10 cellular contexts compared by ENCODE assay signal in genomic region chr20:5171074-5171789, GRCh38. TPM values are rescaled to one million over a fixed set of nuclear protein-coding genes. Genes with fewer than 3 reads are reported as not detected.
DNase-seq lines count a peak whose midpoint lies in the region; ATAC-seq and TF ChIP-seq lines count a peak whose summit lies in the region.
"Had no signal": no experiment of that assay in that cellular context is flagged by ENCODE, and none has a peak within 500 bp of the region (broad histone marks: within the 10 kb centered on the region; RNA-seq: fewer than 3 reads in every experiment).

No MANE protein-coding gene starts in this region.

- no peak overlapping the region for H3K4me3 Mint-ChIP-seq in effector memory CD8-positive, alpha-beta T cell
- no peak overlapping the region for H3K4me3 Mint-ChIP-seq in naive B cell
- no peak overlapping the region for H3K4me3 Mint-ChIP-seq in T-helper 2 cell treated with Interferon-gamma antibody and Interleukin-4, amounts not matched to agents 5 μg/mL and 100 μg/mL, for 36 hours

- H3K27ac Mint-ChIP-seq in effector memory CD8-positive, alpha-beta T cell, result peak overlapping the region; percentile 57 to 76
- H3K27ac Mint-ChIP-seq in naive B cell, result peak overlapping the region in 5 of 6 donors; percentile 30 to 74 (median 37)
- H3K27ac Mint-ChIP-seq in T-helper 2 cell treated with Interferon-gamma antibody and Interleukin-4, amounts not matched to agents 5 μg/mL and 100 μg/mL, for 36 hours, result no peak overlapping the region

- peaks cover 41% of the 10 kb centered on the region for H3K36me3 Mint-ChIP-seq in effector memory CD8-positive, alpha-beta T cell (ENCODE audit: insufficient read depth)
- no peaks in the 10 kb centered on the region for H3K36me3 Mint-ChIP-seq in naive B cell
- peaks cover 4% of the 10 kb centered on the region for H3K36me3 Mint-ChIP-seq in T-helper 2 cell treated with Interferon-gamma antibody and Interleukin-4, amounts not matched to agents 5 μg/mL and 100 μg/mL, for 36 hours (ENCODE audit: low read depth)

- no peak for ATAC-seq in effector memory CD8-positive, alpha-beta T cell (replicated peaks)
- ATAC-seq in naive B cell (ENCODE audit: low read depth in 2 of 2) (no peak), HG02678 (IDR thresholded peaks at IDR 0.05; ENCODE audit: unreplicated experiment) (no peak), SK-N-SH treated with all-trans-retinoic acid at 6 μM for 48 hours (no peak; the same call in 2 of the 3 replicates)

- H3K9me3 Mint-ChIP-seq in effector memory CD8-positive, alpha-beta T cell, result no peaks in the 10 kb centered on the region
- H3K9me3 Mint-ChIP-seq in naive B cell, result peaks cover 0 to 1% (median 0%) of the 10 kb centered on the region in 7 donors
- H3K9me3 Mint-ChIP-seq in T-helper 2 cell treated with Interferon-gamma antibody and Interleukin-4, amounts not matched to agents 5 μg/mL and 100 μg/mL, for 36 hours, result no peaks in the 10 kb centered on the region

- H3K4me3 ChIP-seq in WERI-Rb-1 (ENCODE audit: low read depth, low read length), result no peak overlapping the region

- peaks cover 9% of the 10 kb centered on the region for H3K36me3 ChIP-seq in WERI-Rb-1

- H3K9me3 ChIP-seq in WERI-Rb-1 (ENCODE audit: severe bottlenecking), result no peaks in the 10 kb centered on the region

- no peaks in the 10 kb centered on the region for H3K27me3 ChIP-seq in WERI-Rb-1 (ENCODE audit: insufficient read depth, low read depth, severe bottlenecking)

- TF ChIP-seq CTCF in WERI-Rb-1 (IDR thresholded peaks at IDR 0.05; ENCODE audit: low read depth, low read length), result no peak

- peaks cover 49 to 54% of the 10 kb centered on the region in 2 donors for H3K4me1 Mint-ChIP-seq in effector memory CD8-positive, alpha-beta T cell (ENCODE audit: low read depth in 2 of 2)
- H3K4me1 Mint-ChIP-seq in naive B cell, result peaks cover 44 to 71% (median 65%) of the 10 kb centered on the region in 3 donors
- peaks cover 24% of the 10 kb centered on the region for H3K4me1 Mint-ChIP-seq in T-helper 2 cell treated with Interferon-gamma antibody and Interleukin-4, amounts not matched to agents 5 μg/mL and 100 μg/mL, for 36 hours (ENCODE audit: low read depth)

- DNase-seq in Ammon's horn (ENCODE audit: low spot score), result peak; percentile 85
- peak; percentile 13 for DNase-seq in NCI-H2081 treated with DMSO at 0.1 percent for 48 hours (lab: John Stamatoyannopoulos, UW)
- DNase-seq in effector memory CD8-positive, alpha-beta T cell, result no peak
- no peak for DNase-seq in naive B cell
- DNase-seq in T-helper 2 cell treated with Interferon-gamma antibody and Interleukin-4, amounts not matched to agents 5 μg/mL and 100 μg/mL, for 36 hours (ENCODE audit: low spot score), result no peak
- DNase-seq in WERI-Rb-1, result no peak
- DNase-seq: activated gamma-delta T cell treated with Interleukin-2 at 50 U/mL for 16 hours, NCI-H1092 treated with DMSO at 0.1 percent for 48 hours had no signal

- no peaks in the 10 kb centered on the region for H3K27me3 Mint-ChIP-seq in effector memory CD8-positive, alpha-beta T cell
- no peaks in the 10 kb centered on the region for H3K27me3 Mint-ChIP-seq in naive B cell
- H3K27me3 Mint-ChIP-seq in T-helper 2 cell treated with Interferon-gamma antibody and Interleukin-4, amounts not matched to agents 5 μg/mL and 100 μg/mL, for 36 hours (ENCODE audit: low read depth), result no peaks in the 10 kb centered on the region

- H3K27ac ChIP-seq in WERI-Rb-1, result no peak overlapping the region

TF ChIP-seq in SK-N-SH treated with all-trans-retinoic acid at 6 μM for 48 hours, 23 proteins besides CTCF, POLR2A, EP300 and RAD21:
- TF ChIP-seq ZNF8 (CRISPR knock-in tag; IDR thresholded peaks at IDR 0.05), result no peak
- TF ChIP-seq SNAI2 (CRISPR knock-in tag; IDR thresholded peaks at IDR 0.05), result no peak
- TF ChIP-seq OSR1 (CRISPR knock-in tag; IDR thresholded peaks at IDR 0.05), result no peak
- no peak for TF ChIP-seq ZFP3 (CRISPR knock-in tag; IDR thresholded peaks at IDR 0.05)
- no peak for TF ChIP-seq ESRRG (CRISPR knock-in tag; IDR thresholded peaks at IDR 0.05)
- TF ChIP-seq, protein P1, sequence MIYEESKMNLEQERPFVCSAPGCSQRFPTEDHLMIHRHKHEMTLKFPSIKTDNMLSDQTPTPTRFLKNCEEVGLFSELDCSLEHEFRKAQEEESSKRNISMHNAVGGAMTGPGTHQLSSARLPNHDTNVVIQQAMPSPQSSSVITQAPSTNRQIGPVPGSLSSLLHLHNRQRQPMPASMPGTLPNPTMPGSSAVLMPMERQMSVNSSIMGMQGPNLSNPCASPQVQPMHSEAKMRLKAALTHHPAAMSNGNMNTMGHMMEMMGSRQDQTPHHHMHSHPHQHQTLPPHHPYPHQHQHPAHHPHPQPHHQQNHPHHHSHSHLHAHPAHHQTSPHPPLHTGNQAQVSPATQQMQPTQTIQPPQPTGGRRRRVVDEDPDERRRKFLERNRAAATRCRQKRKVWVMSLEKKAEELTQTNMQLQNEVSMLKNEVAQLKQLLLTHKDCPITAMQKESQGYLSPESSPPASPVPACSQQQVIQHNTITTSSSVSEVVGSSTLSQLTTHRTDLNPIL (CRISPR knock-in tag; IDR thresholded peaks at IDR 0.05; ENCODE audit: low read depth), result no peak
- no peak for TF ChIP-seq GLIS3 (CRISPR knock-in tag; IDR thresholded peaks at IDR 0.05)
- TF ChIP-seq, protein P2, sequence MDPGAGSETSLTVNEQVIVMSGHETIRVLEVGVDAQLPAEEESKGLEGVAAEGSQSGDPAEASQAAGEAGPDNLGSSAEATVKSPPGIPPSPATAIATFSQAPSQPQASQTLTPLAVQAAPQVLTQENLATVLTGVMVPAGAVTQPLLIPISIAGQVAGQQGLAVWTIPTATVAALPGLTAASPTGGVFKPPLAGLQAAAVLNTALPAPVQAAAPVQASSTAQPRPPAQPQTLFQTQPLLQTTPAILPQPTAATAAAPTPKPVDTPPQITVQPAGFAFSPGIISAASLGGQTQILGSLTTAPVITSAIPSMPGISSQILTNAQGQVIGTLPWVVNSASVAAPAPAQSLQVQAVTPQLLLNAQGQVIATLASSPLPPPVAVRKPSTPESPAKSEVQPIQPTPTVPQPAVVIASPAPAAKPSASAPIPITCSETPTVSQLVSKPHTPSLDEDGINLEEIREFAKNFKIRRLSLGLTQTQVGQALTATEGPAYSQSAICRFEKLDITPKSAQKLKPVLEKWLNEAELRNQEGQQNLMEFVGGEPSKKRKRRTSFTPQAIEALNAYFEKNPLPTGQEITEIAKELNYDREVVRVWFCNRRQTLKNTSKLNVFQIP (CRISPR knock-in tag; IDR thresholded peaks at IDR 0.05; ENCODE audit: borderline replicate concordance, low read depth), result no peak
- TF ChIP-seq PPARA (CRISPR knock-in tag; IDR thresholded peaks at IDR 0.05; ENCODE audit: borderline replicate concordance), result no peak
- TF ChIP-seq, protein P3, sequence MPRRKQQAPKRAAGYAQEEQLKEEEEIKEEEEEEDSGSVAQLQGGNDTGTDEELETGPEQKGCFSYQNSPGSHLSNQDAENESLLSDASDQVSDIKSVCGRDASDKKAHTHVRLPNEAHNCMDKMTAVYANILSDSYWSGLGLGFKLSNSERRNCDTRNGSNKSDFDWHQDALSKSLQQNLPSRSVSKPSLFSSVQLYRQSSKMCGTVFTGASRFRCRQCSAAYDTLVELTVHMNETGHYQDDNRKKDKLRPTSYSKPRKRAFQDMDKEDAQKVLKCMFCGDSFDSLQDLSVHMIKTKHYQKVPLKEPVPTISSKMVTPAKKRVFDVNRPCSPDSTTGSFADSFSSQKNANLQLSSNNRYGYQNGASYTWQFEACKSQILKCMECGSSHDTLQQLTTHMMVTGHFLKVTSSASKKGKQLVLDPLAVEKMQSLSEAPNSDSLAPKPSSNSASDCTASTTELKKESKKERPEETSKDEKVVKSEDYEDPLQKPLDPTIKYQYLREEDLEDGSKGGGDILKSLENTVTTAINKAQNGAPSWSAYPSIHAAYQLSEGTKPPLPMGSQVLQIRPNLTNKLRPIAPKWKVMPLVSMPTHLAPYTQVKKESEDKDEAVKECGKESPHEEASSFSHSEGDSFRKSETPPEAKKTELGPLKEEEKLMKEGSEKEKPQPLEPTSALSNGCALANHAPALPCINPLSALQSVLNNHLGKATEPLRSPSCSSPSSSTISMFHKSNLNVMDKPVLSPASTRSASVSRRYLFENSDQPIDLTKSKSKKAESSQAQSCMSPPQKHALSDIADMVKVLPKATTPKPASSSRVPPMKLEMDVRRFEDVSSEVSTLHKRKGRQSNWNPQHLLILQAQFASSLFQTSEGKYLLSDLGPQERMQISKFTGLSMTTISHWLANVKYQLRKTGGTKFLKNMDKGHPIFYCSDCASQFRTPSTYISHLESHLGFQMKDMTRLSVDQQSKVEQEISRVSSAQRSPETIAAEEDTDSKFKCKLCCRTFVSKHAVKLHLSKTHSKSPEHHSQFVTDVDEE (CRISPR knock-in tag; IDR thresholded peaks at IDR 0.05), result no peak
- no peak for TF ChIP-seq ISL1 (CRISPR knock-in tag; IDR thresholded peaks at IDR 0.05)
TF ChIP-seq in SK-N-SH treated with all-trans-retinoic acid at 6 μM for 48 hours: peak in this region for 0.

RNA-seq across cellular contexts. Expression of gene CDS2, which starts 44.4 kb away (rescaled TPM):
- polyA plus RNA-seq in naive B cell (ENCODE audit: low read depth in 6 of 6), result 10 to 100 TPM; 41.0 to 73.4 (median 50.4) TPM

RNA-seq across cellular contexts. Expression of gene PCNA, which starts 51.5 kb away (rescaled TPM):
- 10 to 100 TPM; 33.4 to 43.0 (median 39.0) TPM for polyA plus RNA-seq in naive B cell (ENCODE audit: low read depth in 6 of 6)

RNA-seq across cellular contexts. Expression of gene TMEM230, which starts 58.4 kb away (rescaled TPM):
- 100 to 1,000 TPM; 201 to 343 (median 245) TPM for polyA plus RNA-seq in naive B cell (ENCODE audit: low read depth in 6 of 6)

Comparison
In these comparisons a context has a peak if more than half of its experiments do, and no peak if none do; other contexts are left out.
1. DNase-seq: peak in Ammon's horn (single experiment) and NCI-H2081 treated with DMSO at 0.1 percent for 48 hours (single experiment); none in effector memory CD8-positive, alpha-beta T cell (0 of 3), naive B cell (single experiment), T-helper 2 cell treated with Interferon-gamma antibody and Interleukin-4, amounts not matched to agents 5 μg/mL and 100 μg/mL, for 36 hours (single experiment) and WERI-Rb-1 (single experiment).